In the genomic region with DNA sequence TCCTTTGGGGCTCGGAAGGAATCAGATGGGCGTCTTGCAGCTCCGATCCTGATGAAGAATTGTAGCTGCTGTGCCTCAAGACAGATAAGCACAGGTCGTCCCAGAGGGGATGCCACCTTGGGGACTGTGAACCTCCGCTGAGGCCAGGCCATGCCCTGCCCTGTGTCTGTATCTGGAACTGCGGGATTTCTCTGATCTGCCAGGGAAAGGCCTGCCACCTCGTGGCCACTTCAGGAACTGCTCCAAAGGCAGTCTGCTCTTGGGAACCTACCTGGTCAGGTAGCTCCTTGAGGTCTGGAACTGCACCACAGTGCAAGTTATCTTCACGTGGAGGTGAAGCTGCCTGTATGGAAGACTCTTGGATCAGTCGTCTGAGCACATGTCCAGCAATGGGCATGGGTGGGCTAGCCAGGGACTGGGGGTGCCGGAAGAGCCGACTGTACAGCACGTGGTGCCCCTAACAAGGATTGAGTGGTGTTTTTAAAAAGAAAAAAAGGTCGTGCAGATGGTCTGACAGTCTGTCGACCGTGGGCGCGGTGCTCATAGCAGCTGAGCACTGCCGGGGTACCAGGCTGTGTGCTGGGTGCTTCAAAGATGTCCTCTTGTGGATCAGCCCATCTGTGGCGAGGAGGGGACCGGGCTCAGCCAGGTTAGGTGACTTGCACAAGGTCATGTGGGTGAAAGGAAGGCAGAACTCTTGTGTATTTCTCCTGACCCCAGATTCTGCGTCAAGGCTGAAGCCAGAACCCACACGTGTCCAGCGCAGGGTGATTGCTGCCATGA, we compare ENCODE assay signal across 9 cellular contexts. TPM values are rescaled to one million over a fixed set of nuclear protein-coding genes. Genes with fewer than 3 reads are reported as not detected.
A peak's percentile ranks its signal among the peaks of the same experiment; 100 is the strongest.
DNase-seq lines count a peak whose midpoint lies in the region; ATAC-seq, FAIRE-seq and TF ChIP-seq lines count a peak whose summit lies in the region.
"Had no signal": no experiment of that assay in that cellular context is flagged by ENCODE, and none has a peak within 500 bp of the region (broad histone marks: within the 10 kb centered on the region; RNA-seq: fewer than 3 reads in every experiment).

No MANE protein-coding gene starts in this region.

- no peak overlapping the region for H3K4me2 ChIP-seq in keratinocyte (ENCODE audit: control insufficient read depth, extremely low read depth, insufficient read depth, low read depth, low read length)

- FAIRE-seq in keratinocyte (lab: Jason Lieb, UNC): peak; percentile 93

- DNase-seq in NCI-H2196 treated with DMSO at 0.1 percent for 48 hours (lab: John Stamatoyannopoulos, UW; ENCODE audit: unreplicated experiment): peak; percentile 58
- DNase-seq in WTC11 (ENCODE audit: low spot score): peak; percentile 95
- peak; percentile 83 to 91 for DNase-seq in breast epithelium (ENCODE audit: low spot score in 2 of 2)
- DNase-seq in keratinocyte (ENCODE audit: low read depth, low spot score): peak; percentile 64
- DNase-seq in stimulated activated CD4-positive, alpha-beta T cell treated with anti-CD3 and anti-CD28 coated beads, Interleukin-1b, Interleukin-23, amount 100 ng/mL, for 48 hours: peak; percentile 86

- no peaks in the 10 kb centered on the region for H3K9me1 ChIP-seq in keratinocyte (ENCODE audit: control insufficient read depth, extremely low read depth, insufficient read depth, low read length)

- POLR2A ChIA-PET in WTC11 (lab: Charles Lee): no interaction called here

- no peaks in the 10 kb centered on the region; the same call in 1 of the 2 replicates for H3K36me3 Mint-ChIP-seq in WTC11

- CTCF ChIA-PET in WTC11 (lab: Charles Lee): interaction anchor here (0.5 to 7.7 kb wide), 61 partner anchors 9 to 1109 kb away, joined by 3 to 118 read pairs (median 4); a partner anchor contains a TSS

- H3K9me3 ChIP-seq in breast epithelium (no peaks in the 10 kb centered on the region), keratinocyte (ENCODE audit: control insufficient read depth, low read depth, low read length) (no peaks in the 10 kb centered on the region)

- TF ChIP-seq POLR2A in breast epithelium (IDR thresholded peaks at IDR 0.05): no peak

- peaks cover 0 to 11% of the 10 kb centered on the region in 2 donors for H3K4me1 ChIP-seq in breast epithelium
- peaks cover 13% of the 10 kb centered on the region for H3K4me1 ChIP-seq in keratinocyte (ENCODE audit: control insufficient read depth, extremely low read depth, insufficient read depth, low read length)

- no peak overlapping the region for H3K4me3 Mint-ChIP-seq in WTC11

- peaks cover 43% of the 10 kb centered on the region for H3K27me3 Mint-ChIP-seq in WTC11 (ENCODE audit: low read depth)

- no peak overlapping the region for H2AFZ ChIP-seq in keratinocyte (ENCODE audit: control insufficient read depth, low read length)

- no peak overlapping the region for H3K27ac Mint-ChIP-seq in WTC11

- H3K4me1 Mint-ChIP-seq in WTC11: peaks cover 25% of the 10 kb centered on the region

- H3K9me3 Mint-ChIP-seq in WTC11: no peaks in the 10 kb centered on the region

- H3K27ac ChIP-seq in breast epithelium: no peak overlapping the region
- H3K27ac ChIP-seq in keratinocyte (ENCODE audit: control insufficient read depth, insufficient read depth, low read length): no peak overlapping the region
- H3K27ac ChIP-seq: skin epidermis had no signal

- H3K9ac ChIP-seq in keratinocyte (ENCODE audit: control insufficient read depth, extremely low read depth, insufficient read depth, low read length): no peak overlapping the region

- H3K27me3 ChIP-seq in breast epithelium (no peaks in the 10 kb centered on the region), keratinocyte (ENCODE audit: control insufficient read depth, extremely low read depth, insufficient read depth, low read length) (no peaks in the 10 kb centered on the region)

- ATAC-seq in HG02973 (IDR thresholded peaks at IDR 0.05; ENCODE audit: unreplicated experiment) (peak; percentile 34), WTC11 (peak; percentile 59), HG02678 (IDR thresholded peaks at IDR 0.05; ENCODE audit: unreplicated experiment) (no peak)

- peaks cover 2% of the 10 kb centered on the region for H4K20me1 ChIP-seq in keratinocyte (ENCODE audit: control insufficient read depth, extremely low read depth, insufficient read depth, low read length)

- TF ChIP-seq CTCF in GM12875 (IDR thresholded peaks at IDR 0.05; ENCODE audit: borderline replicate concordance, insufficient read depth, low read depth, low read length) (peak; percentile 97), WTC11 (IDR thresholded peaks at IDR 0.05) (peak; percentile 95), breast epithelium (IDR thresholded peaks at IDR 0.05) (peak; percentile 96 to 99 (median 98)), keratinocyte (optimal IDR thresholded peaks at IDR 0.05 in 1 of 3, IDR thresholded peaks at IDR 0.05 in 1 of 3, conservative IDR thresholded peaks at IDR 0.05 in 1 of 3; ENCODE audit: extremely low read depth in 1 of 3, insufficient read depth in 2 of 3, low read length in 3 of 3) (peak in 2 of 3 experiments; percentile 98 to 100)

- H3K79me2 ChIP-seq in keratinocyte (ENCODE audit: control insufficient read depth, insufficient read depth, low read length): peaks cover 20% of the 10 kb centered on the region

- intact Hi-C loops in breast epithelium (cut with DNase I; ENCODE audit: low total_unique reads): loop anchor here (10.0 kb wide), 1 partner anchor 734 kb away; no protein-coding TSS in a partner anchor

- dilution Hi-C loops in keratinocyte (cut with MboI; ENCODE audit: extremely low pct_ligation_motif_present, low sequenced_read_pairs): no loop called here

- no peaks in the 10 kb centered on the region for H3K36me3 ChIP-seq in breast epithelium
- no peaks in the 10 kb centered on the region for H3K36me3 ChIP-seq in keratinocyte (ENCODE audit: control insufficient read depth in 2 of 2, extremely low read depth in 1 of 2, insufficient read depth in 2 of 2, low read length in 2 of 2)

- H3K4me3 ChIP-seq in GM12875 (ENCODE audit: low read depth, low read length): no peak overlapping the region
- H3K4me3 ChIP-seq in breast epithelium: no peak overlapping the region
- H3K4me3 ChIP-seq in keratinocyte (ENCODE audit: control insufficient read depth in 2 of 3, extremely low read depth in 1 of 3, insufficient read depth in 2 of 3, low read depth in 1 of 3, low read length in 3 of 3): no peak overlapping the region
- H3K4me3 ChIP-seq: skin epidermis had no signal

TF ChIP-seq in WTC11, 78 proteins besides CTCF, POLR2A, EP300 and RAD21:
- TF ChIP-seq, protein P1, sequence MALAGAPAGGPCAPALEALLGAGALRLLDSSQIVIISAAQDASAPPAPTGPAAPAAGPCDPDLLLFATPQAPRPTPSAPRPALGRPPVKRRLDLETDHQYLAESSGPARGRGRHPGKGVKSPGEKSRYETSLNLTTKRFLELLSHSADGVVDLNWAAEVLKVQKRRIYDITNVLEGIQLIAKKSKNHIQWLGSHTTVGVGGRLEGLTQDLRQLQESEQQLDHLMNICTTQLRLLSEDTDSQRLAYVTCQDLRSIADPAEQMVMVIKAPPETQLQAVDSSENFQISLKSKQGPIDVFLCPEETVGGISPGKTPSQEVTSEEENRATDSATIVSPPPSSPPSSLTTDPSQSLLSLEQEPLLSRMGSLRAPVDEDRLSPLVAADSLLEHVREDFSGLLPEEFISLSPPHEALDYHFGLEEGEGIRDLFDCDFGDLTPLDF (CRISPR knock-in tag; IDR thresholded peaks at IDR 0.05): no peak
- 0 out of 2 replicates have a peak, but pooled peaks have one; percentile 13 for TF ChIP-seq TEAD1 (CRISPR knock-in tag; IDR thresholded peaks at IDR 0.05)
- TF ChIP-seq, protein P2, sequence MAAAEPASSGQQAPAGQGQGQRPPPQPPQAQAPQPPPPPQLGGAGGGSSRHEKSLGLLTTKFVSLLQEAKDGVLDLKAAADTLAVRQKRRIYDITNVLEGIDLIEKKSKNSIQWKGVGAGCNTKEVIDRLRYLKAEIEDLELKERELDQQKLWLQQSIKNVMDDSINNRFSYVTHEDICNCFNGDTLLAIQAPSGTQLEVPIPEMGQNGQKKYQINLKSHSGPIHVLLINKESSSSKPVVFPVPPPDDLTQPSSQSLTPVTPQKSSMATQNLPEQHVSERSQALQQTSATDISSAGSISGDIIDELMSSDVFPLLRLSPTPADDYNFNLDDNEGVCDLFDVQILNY (CRISPR knock-in tag; IDR thresholded peaks at IDR 0.05): no peak
- TF ChIP-seq, protein P3, sequence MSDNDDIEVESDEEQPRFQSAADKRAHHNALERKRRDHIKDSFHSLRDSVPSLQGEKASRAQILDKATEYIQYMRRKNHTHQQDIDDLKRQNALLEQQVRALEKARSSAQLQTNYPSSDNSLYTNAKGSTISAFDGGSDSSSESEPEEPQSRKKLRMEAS (CRISPR knock-in tag; IDR thresholded peaks at IDR 0.05): peak; percentile 53; the same call in 1 of the 2 replicates

RNA-seq across cellular contexts. Expression of a gene that starts 3.1 kb away (rescaled TPM):
- total RNA-seq in WTC11 (2021) (45.9 to 50.1 TPM (median 50.0 TPM) in 3 replicates), breast epithelium (10 to 100 TPM; 20.2 to 24.1 (median 22.6) TPM)
- polyA plus RNA-seq in keratinocyte: 30.4 to 76.8 TPM (median 59.1 TPM) in 3 replicates
- 502 TPM for polyA plus RNA-seq in keratinocyte (2011; ENCODE audit: low read depth)
- polyA plus RNA-seq in keratinocyte (2011; cell fraction: cytosol; rRNA removed): 55.5 and 66.3 TPM in 2 replicates
- polyA plus RNA-seq in keratinocyte (2011; cell fraction: nucleus; rRNA removed): 37.3 and 46.3 TPM in 2 replicates
- 56.0 and 59.8 TPM in 2 replicates for polyA plus RNA-seq in keratinocyte (2012; ENCODE audit: low replicate concordance)
- 7.4 to 32.2 TPM (median 18.9 TPM) in 3 replicates for polyA minus RNA-seq in keratinocyte
- 24.6 TPM for polyA minus RNA-seq in keratinocyte (2011; cell fraction: cytosol; rRNA and poly(A)+ RNA removed)
- polyA minus RNA-seq in keratinocyte (2011; cell fraction: nucleus; rRNA and poly(A)+ RNA removed): 7.7 and 14.1 TPM in 2 replicates

RNA-seq across cellular contexts. Expression of a gene that starts 27.7 kb away (rescaled TPM):
- total RNA-seq in WTC11 (2021) (12.2 to 14.3 TPM (median 13.1 TPM) in 3 replicates), breast epithelium (10 to 100 TPM; 16.4 to 22.7 (median 17.8) TPM)
- polyA plus RNA-seq in keratinocyte: 4.6 to 7.2 TPM (median 5.3 TPM) in 3 replicates
- 10.6 TPM for polyA plus RNA-seq in keratinocyte (2011; ENCODE audit: low read depth)
- polyA plus RNA-seq in keratinocyte (2011; cell fraction: cytosol; rRNA removed): 5.5 and 7.2 TPM in 2 replicates
- polyA plus RNA-seq in keratinocyte (2011; cell fraction: nucleus; rRNA removed): 7.2 and 7.8 TPM in 2 replicates
- polyA plus RNA-seq in keratinocyte (2012; ENCODE audit: low replicate concordance): 10.8 and 12.4 TPM in 2 replicates
- polyA minus RNA-seq in keratinocyte: 4.4 to 7.2 TPM (median 5.2 TPM) in 3 replicates
- polyA minus RNA-seq in keratinocyte (2011; cell fraction: cytosol; rRNA and poly(A)+ RNA removed): 6.7 TPM
- 4.6 and 6.1 TPM in 2 replicates for polyA minus RNA-seq in keratinocyte (2011; cell fraction: nucleus; rRNA and poly(A)+ RNA removed)
